Comparison of ENCODE assay signal across 24 cellular contexts in the genomic region with DNA sequence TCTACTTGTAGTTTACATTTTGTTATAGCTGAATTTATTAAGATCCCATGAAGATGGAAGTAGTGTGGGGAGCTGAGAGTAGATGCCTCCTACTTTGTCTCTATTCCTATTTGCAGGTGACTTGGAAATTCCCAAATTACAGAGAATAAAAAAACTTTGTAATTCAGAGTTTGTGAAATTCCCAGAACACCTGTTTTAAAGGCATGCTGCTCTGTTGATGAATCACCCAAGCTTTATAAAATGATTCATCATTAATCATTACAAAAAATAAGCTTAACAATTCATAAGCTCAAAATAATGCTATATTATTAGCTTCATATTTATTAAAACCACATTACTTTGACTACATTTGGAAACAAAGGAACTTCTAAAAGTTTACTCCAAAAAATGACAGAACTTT.
"Had no signal": no experiment of that assay in that cellular context is flagged by ENCODE, and none has a peak within 500 bp of the region (broad histone marks: within the 10 kb centered on the region; RNA-seq: fewer than 3 reads in every experiment).

No MANE protein-coding gene starts in this region.

- H3K27ac ChIP-seq: adrenal gland, cardiac muscle cell, dorsolateral prefrontal cortex, gastrocnemius medialis, ovary, right lobe of liver, testis, WERI-Rb-1 had no signal

- H3K27me3 ChIP-seq: adrenal gland, cardiac muscle cell, gastrocnemius medialis, ovary, right lobe of liver, testis had no signal

- H3K4me2 ChIP-seq: smooth muscle cell had no signal

- H3K4me1 ChIP-seq: adrenal gland, gastrocnemius medialis, right lobe of liver, testis had no signal

- DNase-seq: activated CD4-positive, alpha-beta T cell treated with anti-CD3 and anti-CD28 coated beads for 1 hour; activated CD8-positive, alpha-beta memory T cell treated with anti-CD3 and anti-CD28 coated beads for 24 hours; activated CD8-positive, alpha-beta memory T cell treated with anti-CD3 and anti-CD28 coated beads, Interleukin-2, amount 50 U/mL, for 48 hours; activated gamma-delta T cell; activated T-cell treated with anti-CD3 and anti-CD28 coated beads, Interleukin-2, amount 50 U/mL, for 72 hours; adrenal gland; dorsolateral prefrontal cortex; endodermal cell; erythroblast; gastrocnemius medialis; head of caudate nucleus; left ventricle myocardium superior; mesenchymal stem cell; natural killer cell; ovary; right lobe of liver; stimulated activated CD4-positive, alpha-beta T cell treated with anti-CD3 and anti-CD28 coated beads, Interleukin-4, amount 100 ng/mL, for 24 hours; testis; WERI-Rb-1 had no signal

- H3K9me3 Mint-ChIP-seq: activated naive CD4-positive, alpha-beta T cell treated with anti-CD3 and anti-CD28 coated beads, Interleukin-2, amount 50 U/mL, for 24 hours; activated T-cell treated with anti-CD3 and anti-CD28 coated beads, Interleukin-2, amount 50 U/mL, for 72 hours; stimulated activated effector memory CD8-positive, alpha-beta T cell treated with anti-CD3 and anti-CD28 coated beads, Interleukin-12 subunit alpha, Interleukin-12 subunit beta, amount 100 ng/mL, for 72 hours had no signal

- H3K4me1 Mint-ChIP-seq: activated naive CD4-positive, alpha-beta T cell treated with anti-CD3 and anti-CD28 coated beads, Interleukin-2, amount 50 U/mL, for 24 hours; natural killer cell; stimulated activated effector memory CD8-positive, alpha-beta T cell treated with anti-CD3 and anti-CD28 coated beads, Interleukin-12 subunit alpha, Interleukin-12 subunit beta, amount 100 ng/mL, for 72 hours had no signal

- H3K36me3 Mint-ChIP-seq: activated naive CD4-positive, alpha-beta T cell treated with anti-CD3 and anti-CD28 coated beads, Interleukin-2, amount 50 U/mL, for 24 hours; natural killer cell; stimulated activated effector memory CD8-positive, alpha-beta T cell treated with anti-CD3 and anti-CD28 coated beads, Interleukin-12 subunit alpha, Interleukin-12 subunit beta, amount 100 ng/mL, for 72 hours; type B pancreatic cell had no signal

- H3K4me3 Mint-ChIP-seq: activated naive CD4-positive, alpha-beta T cell treated with anti-CD3 and anti-CD28 coated beads, Interleukin-2, amount 50 U/mL, for 24 hours; activated T-cell treated with anti-CD3 and anti-CD28 coated beads, Interleukin-2, amount 50 U/mL, for 72 hours; endodermal cell; natural killer cell; stimulated activated effector memory CD8-positive, alpha-beta T cell treated with anti-CD3 and anti-CD28 coated beads, Interleukin-12 subunit alpha, Interleukin-12 subunit beta, amount 100 ng/mL, for 72 hours; type B pancreatic cell had no signal

- H3K9me3 ChIP-seq: adrenal gland, ovary, right lobe of liver, testis had no signal

- H3K36me3 ChIP-seq: adrenal gland, cardiac muscle cell, gastrocnemius medialis, ovary, right lobe of liver, WERI-Rb-1 had no signal

- H3K4me3 ChIP-seq: adrenal gland, cardiac muscle cell, dorsolateral prefrontal cortex, gastrocnemius medialis, ovary, right lobe of liver, smooth muscle cell, testis had no signal

- H3K27ac Mint-ChIP-seq: activated naive CD4-positive, alpha-beta T cell treated with anti-CD3 and anti-CD28 coated beads, Interleukin-2, amount 50 U/mL, for 24 hours; activated T-cell treated with anti-CD3 and anti-CD28 coated beads, Interleukin-2, amount 50 U/mL, for 72 hours; endodermal cell; natural killer cell; stimulated activated effector memory CD8-positive, alpha-beta T cell treated with anti-CD3 and anti-CD28 coated beads, Interleukin-12 subunit alpha, Interleukin-12 subunit beta, amount 100 ng/mL, for 72 hours; type B pancreatic cell had no signal

- ATAC-seq: activated T-cell treated with anti-CD3 and anti-CD28 coated beads, Interleukin-2, amount 50 U/mL, for 72 hours; gastrocnemius medialis; left ventricle myocardium superior; natural killer cell; right lobe of liver; stimulated activated effector memory CD8-positive, alpha-beta T cell treated with anti-CD3 and anti-CD28 coated beads, Interleukin-12 subunit alpha, Interleukin-12 subunit beta, amount 100 ng/mL, for 72 hours had no signal

- H3K27me3 Mint-ChIP-seq: activated naive CD4-positive, alpha-beta T cell treated with anti-CD3 and anti-CD28 coated beads, Interleukin-2, amount 50 U/mL, for 24 hours; type B pancreatic cell had no signal
